8 cellular contexts compared by ENCODE assay signal in genomic region chr11:130916238-130916855, GRCh38.
A peak's percentile ranks its signal among the peaks of the same experiment; 100 is the strongest.
DNase-seq lines count a peak whose midpoint lies in the region; ATAC-seq and TF ChIP-seq lines count a peak whose summit lies in the region.

A gene with protein sequence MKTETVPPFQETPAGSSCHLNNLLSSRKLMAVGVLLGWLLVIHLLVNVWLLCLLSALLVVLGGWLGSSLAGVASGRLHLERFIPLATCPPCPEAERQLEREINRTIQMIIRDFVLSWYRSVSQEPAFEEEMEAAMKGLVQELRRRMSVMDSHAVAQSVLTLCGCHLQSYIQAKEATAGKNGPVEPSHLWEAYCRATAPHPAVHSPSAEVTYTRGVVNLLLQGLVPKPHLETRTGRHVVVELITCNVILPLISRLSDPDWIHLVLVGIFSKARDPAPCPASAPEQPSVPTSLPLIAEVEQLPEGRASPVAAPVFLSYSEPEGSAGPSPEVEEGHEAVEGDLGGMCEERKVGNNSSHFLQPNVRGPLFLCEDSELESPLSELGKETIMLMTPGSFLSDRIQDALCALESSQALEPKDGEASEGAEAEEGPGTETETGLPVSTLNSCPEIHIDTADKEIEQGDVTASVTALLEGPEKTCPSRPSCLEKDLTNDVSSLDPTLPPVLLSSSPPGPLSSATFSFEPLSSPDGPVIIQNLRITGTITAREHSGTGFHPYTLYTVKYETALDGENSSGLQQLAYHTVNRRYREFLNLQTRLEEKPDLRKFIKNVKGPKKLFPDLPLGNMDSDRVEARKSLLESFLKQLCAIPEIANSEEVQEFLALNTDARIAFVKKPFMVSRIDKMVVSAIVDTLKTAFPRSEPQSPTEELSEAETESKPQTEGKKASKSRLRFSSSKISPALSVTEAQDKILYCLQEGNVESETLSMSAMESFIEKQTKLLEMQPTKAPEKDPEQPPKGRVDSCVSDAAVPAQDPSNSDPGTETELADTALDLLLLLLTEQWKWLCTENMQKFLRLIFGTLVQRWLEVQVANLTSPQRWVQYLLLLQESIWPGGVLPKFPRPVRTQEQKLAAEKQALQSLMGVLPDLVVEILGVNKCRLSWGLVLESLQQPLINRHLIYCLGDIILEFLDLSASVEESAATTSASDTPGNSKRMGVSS (minus strand): TSS chr11:130916479. CDS start chr11:130915939, 540 bp downstream.

- peak; percentile 97 for ATAC-seq in HG02938 (IDR thresholded peaks at IDR 0.05; ENCODE audit: unreplicated experiment)

- peak; percentile 45 to 88 for DNase-seq in NCI-H524 (lab: John Stamatoyannopoulos, UW)
- no peak for DNase-seq in NCI-H524 treated with DMSO at 0.1 percent for 48 hours (lab: John Stamatoyannopoulos, UW)
- DNase-seq in NCI-H1694 treated with DMSO at 0.1 percent for 48 hours (lab: John Stamatoyannopoulos, UW), result peak; percentile 49
- DNase-seq in T1000 (lab: John Stamatoyannopoulos, UW), result peak; percentile 73
- DNase-seq in astrocyte of the hippocampus (ENCODE audit: low read depth, low spot score), result peak; percentile 98
- peak; percentile 86 to 90 for DNase-seq in hippocampal formation (lab: John Stamatoyannopoulos, UW)
- DNase-seq in retinal pigment epithelial cell (ENCODE audit: low read depth), result peak; percentile 56

- H3K4me3 ChIP-seq in retinal pigment epithelial cell (ENCODE audit: low read length), result peak within 1 kb of the TSS; percentile 74

- peak; percentile 79 for TF ChIP-seq CTCF in retinal pigment epithelial cell (conservative IDR thresholded peaks at IDR 0.05; ENCODE audit: low read depth, low read length)
